9 cellular contexts compared by ENCODE assay signal in genomic region chr22:49992921-49993648, GRCh38. TPM values are rescaled to one million over a fixed set of nuclear protein-coding genes. Genes with fewer than 3 reads are reported as not detected.
DNase-seq lines count a peak whose midpoint lies in the region; ATAC-seq and TF ChIP-seq lines count a peak whose summit lies in the region.
"Had no signal": no experiment of that assay in that cellular context is flagged by ENCODE, and none has a peak within 500 bp of the region (broad histone marks: within the 10 kb centered on the region; RNA-seq: fewer than 3 reads in every experiment).

No MANE protein-coding gene starts in this region.

- H3K4me3 Mint-ChIP-seq in GM23338, result no peak overlapping the region

- peaks cover 29% of the 10 kb centered on the region for H3K9me3 Mint-ChIP-seq in GM23338

- H3K27ac ChIP-seq in GM23338 (ENCODE audit: low read depth) (no peak overlapping the region), smooth muscle cell (ENCODE audit: low read depth) (no peak overlapping the region)

- H3K4me3 ChIP-seq in GM23338, result no peak overlapping the region
- H3K4me3 ChIP-seq in smooth muscle cell, result no peak overlapping the region

- H3K4me1 ChIP-seq in GM23338 (ENCODE audit: insufficient read depth) (no peaks in the 10 kb centered on the region; the same call in 1 of the 2 replicates), smooth muscle cell (ENCODE audit: low read depth) (no peaks in the 10 kb centered on the region)

- H3K9ac ChIP-seq in smooth muscle cell (ENCODE audit: low read depth), result no peak overlapping the region

- no peaks in the 10 kb centered on the region for H3K9me2 ChIP-seq in GM23338 (ENCODE audit: insufficient read depth)

- H3K27me3 ChIP-seq in GM23338 (ENCODE audit: insufficient read depth) (no peaks in the 10 kb centered on the region), smooth muscle cell (ENCODE audit: low read depth) (no peaks in the 10 kb centered on the region)

- peaks cover 3% of the 10 kb centered on the region; the same call in 1 of the 3 replicates for H3K4me1 Mint-ChIP-seq in GM23338

- no peaks in the 10 kb centered on the region for H4K20me1 ChIP-seq in GM23338 (replicated peaks; ENCODE audit: insufficient read depth)
- no peaks in the 10 kb centered on the region for H4K20me1 ChIP-seq in smooth muscle cell (ENCODE audit: low read depth)

- H3K27me3 Mint-ChIP-seq in GM23338 (ENCODE audit: insufficient read depth, low read depth, poor library complexity), result peaks cover 5% of the 10 kb centered on the region

- peak; percentile 85 for DNase-seq in AG08396 (ENCODE audit: low spot score)
- DNase-seq in GM23338 (ENCODE audit: low spot score), result peak; percentile 78
- peak; percentile 41 for DNase-seq in T follicular helper cell (ENCODE audit: low read depth)
- peak in 54 of 58 donors; percentile 22 to 95 (median 76) for DNase-seq in anterior cingulate cortex (lab: John Stamatoyannopoulos, UW)
- DNase-seq in hippocampal formation (lab: John Stamatoyannopoulos, UW), result peak; percentile 76 to 87
- no peak for DNase-seq in smooth muscle cell (lab: John Stamatoyannopoulos, UW; ENCODE audit: unreplicated experiment)
- DNase-seq in NCI-H187 (lab: John Stamatoyannopoulos, UW), result no peak
- no peak for DNase-seq in NCI-H2196 (lab: John Stamatoyannopoulos, UW; ENCODE audit: unreplicated experiment)

- H2AFZ ChIP-seq in GM23338 (no peak overlapping the region), smooth muscle cell (ENCODE audit: low read depth) (no peak overlapping the region)

- H3F3A ChIP-seq in GM23338 (replicated peaks; ENCODE audit: low read depth), result no peaks in the 10 kb centered on the region
- no peaks in the 10 kb centered on the region for H3F3A ChIP-seq in smooth muscle cell (ENCODE audit: low read depth)

- peaks cover 3% of the 10 kb centered on the region; the same call in 2 of the 3 replicates for H3K36me3 Mint-ChIP-seq in GM23338 (ENCODE audit: low read depth)

- peak; percentile 95 for ATAC-seq in GM23338

- H3K79me2 ChIP-seq in GM23338 (replicated peaks; ENCODE audit: insufficient read depth), result no peaks in the 10 kb centered on the region
- no peaks in the 10 kb centered on the region for H3K79me2 ChIP-seq in smooth muscle cell (ENCODE audit: low read depth)

- peak; percentile 62 to 83 for TF ChIP-seq CTCF in GM23338 (conservative IDR thresholded peaks at IDR 0.05; ENCODE audit: low read depth in 2 of 2)
- TF ChIP-seq CTCF in smooth muscle cell (IDR thresholded peaks at IDR 0.05; ENCODE audit: borderline replicate concordance, insufficient read depth, poor library complexity, severe bottlenecking), result peak; percentile 55

- peak overlapping the region; percentile 38; the same call in 1 of the 2 replicates for H3K4me2 ChIP-seq in GM23338
- no peak overlapping the region for H3K4me2 ChIP-seq in smooth muscle cell

- H3K36me3 ChIP-seq in GM23338 (ENCODE audit: insufficient read depth) (no peaks in the 10 kb centered on the region), smooth muscle cell (ENCODE audit: low read depth) (no peaks in the 10 kb centered on the region)

- no peak overlapping the region for H3K27ac Mint-ChIP-seq in GM23338

- 51% methylated on average over 22 of the region's 23 CpGs for WGBS in smooth muscle cell (ENCODE audit: low lambda C conversion rate)

- H3K9me3 ChIP-seq in smooth muscle cell (replicated peaks; ENCODE audit: low read depth), result no peaks in the 10 kb centered on the region

TF ChIP-seq in GM23338, 12 proteins besides CTCF, POLR2A, EP300 and RAD21:
- TF ChIP-seq JUNB (IDR thresholded peaks at IDR 0.05; ENCODE audit: unreplicated experiment), result no peak
- TF ChIP-seq CREB1 (CRISPR knock-in tag; IDR thresholded peaks at IDR 0.05; ENCODE audit: low read depth), result no peak
- no peak for TF ChIP-seq REST (IDR thresholded peaks at IDR 0.05; ENCODE audit: unreplicated experiment)
- no peak for TF ChIP-seq ETS1 (IDR thresholded peaks at IDR 0.05)
- TF ChIP-seq POLR2AphosphoS5 (IDR thresholded peaks at IDR 0.05; ENCODE audit: low read depth), result no peak
- no peak for TF ChIP-seq ZNF114 (CRISPR knock-in tag; IDR thresholded peaks at IDR 0.05)
- no peak for TF ChIP-seq NANOG (IDR thresholded peaks at IDR 0.05; ENCODE audit: borderline replicate concordance)
- TF ChIP-seq EZH2phosphoT487 (IDR thresholded peaks at IDR 0.05; ENCODE audit: unreplicated experiment), result no peak

RNA-seq across cellular contexts. Expression of gene IL17REL, which starts 19.5 kb away (rescaled TPM):
- 0.31 TPM in 1 of 2 replicates, not detected in the other for total RNA-seq in GM23338 (2014; rRNA removed; shearing (Covaris generic))
- polyA plus RNA-seq in GM23338 (2016; fragmentation: Nextera tagmentation; extraction: Ambion mirVana) (not detected in 2 replicates), smooth muscle cell (not detected in 2 replicates)
- 0.04 TPM in 1 of 2 replicates, not detected in the other for total RNA-seq in smooth muscle cell
- total RNA-seq: mononuclear cell had no signal

RNA-seq across cellular contexts. Expression of gene PIM3, which starts 32.5 kb away (rescaled TPM):
- 30.6 and 37.3 TPM in 2 replicates for total RNA-seq in GM23338 (2014; rRNA removed; shearing (Covaris generic))
- polyA plus RNA-seq in GM23338 (2016; fragmentation: Nextera tagmentation; extraction: Ambion mirVana), result 17.7 and 18.8 TPM in 2 replicates
- 19.1 and 20.1 TPM in 2 replicates for total RNA-seq in smooth muscle cell
- polyA plus RNA-seq in smooth muscle cell, result 43.3 and 51.9 TPM in 2 replicates

Comparison
In these comparisons a context has a peak if more than half of its experiments do, and no peak if none do; other contexts are left out.
1. DNase-seq: peak in AG08396 (single experiment), GM23338 (single experiment), T follicular helper cell (single experiment), anterior cingulate cortex (54 of 58) and hippocampal formation (2 of 2); none in smooth muscle cell (single experiment), NCI-H187 (0 of 2) and NCI-H2196 (single experiment).